23 cellular contexts compared by ENCODE assay signal in the genomic region with DNA sequence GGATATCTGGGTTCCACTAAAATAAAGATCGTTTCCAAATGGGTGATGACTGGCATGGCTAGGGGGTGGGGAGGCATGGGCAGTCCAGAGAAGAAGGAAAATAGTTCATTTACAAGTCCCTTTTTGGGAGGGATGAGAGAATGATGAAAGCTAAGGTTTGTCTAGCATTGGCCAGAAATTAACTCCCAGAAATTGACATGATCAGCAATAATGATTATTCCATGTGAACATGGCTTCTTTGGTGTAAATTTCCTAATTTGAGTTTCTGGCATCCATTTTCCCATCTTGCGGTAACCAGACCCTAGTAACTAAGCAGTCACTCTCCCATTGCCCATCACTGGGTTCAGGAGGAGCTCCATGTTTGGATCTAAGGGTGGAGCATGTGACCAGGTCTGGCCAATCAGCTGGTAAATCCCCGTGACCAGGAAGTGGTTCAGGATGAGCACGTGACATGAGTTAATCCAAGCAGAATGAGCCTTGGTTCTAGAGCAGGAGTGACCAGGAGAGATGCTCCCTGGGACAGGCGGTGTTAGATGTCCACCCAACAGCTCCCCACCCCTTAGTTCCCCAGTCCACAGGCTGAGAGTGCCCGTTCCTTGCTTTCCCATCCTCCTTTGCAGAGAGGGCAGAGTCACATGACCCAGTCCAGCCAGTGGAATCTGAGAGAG.
DNase-seq lines count a peak whose midpoint lies in the region; ATAC-seq, FAIRE-seq and TF ChIP-seq lines count a peak whose summit lies in the region.
"Had no signal": no experiment of that assay in that cellular context is flagged by ENCODE, and none has a peak within 500 bp of the region (broad histone marks: within the 10 kb centered on the region; RNA-seq: fewer than 3 reads in every experiment).

No MANE protein-coding gene starts in this region.

- WGBS in HepG2 (ENCODE audit: low lambda C conversion rate), result 23% methylated on average over 6 of the region's 6 CpGs
- 70% methylated on average over 4 of the region's 6 CpGs for WGBS in right lobe of liver (ENCODE audit: insufficient coverage, low coverage, low lambda C conversion rate, missing lambda C conversion rate)
- 91% methylated on average over 6 of the region's 6 CpGs; no CpG with 5 or more reads in 1 of the 2 experiments for WGBS in H1 (ENCODE audit: extremely low coverage in 1 of 2, insufficient coverage in 1 of 2, insufficient read length in 1 of 2, insufficient replicate concordance in 2 of 2, low coverage in 1 of 2, low lambda C conversion rate in 2 of 2, missing lambda C conversion rate in 1 of 2), 2 experiments

- no peak for TF ChIP-seq EP300 in HepG2 (IDR thresholded peaks at IDR 0.05; ENCODE audit: low read depth in 2 of 2, low read length in 2 of 2)
- TF ChIP-seq EP300 in HepG2 (CRISPR knock-in tag; IDR thresholded peaks at IDR 0.05; ENCODE audit: borderline replicate concordance), result no peak
- no peak for TF ChIP-seq EP300 in H1 (IDR thresholded peaks at IDR 0.05; ENCODE audit: borderline replicate concordance in 1 of 2, low read depth in 2 of 2, low read length in 2 of 2)

- no peak overlapping the region for H2BK15ac ChIP-seq in H1 (ENCODE audit: low read length)

- ATAC-seq in HepG2, result no peak
- no peak for ATAC-seq in right lobe of liver
- no peak for ATAC-seq in GM19467 (IDR thresholded peaks at IDR 0.05; ENCODE audit: unreplicated experiment)
- ATAC-seq in GM19455 (IDR thresholded peaks at IDR 0.05; ENCODE audit: unreplicated experiment), result no peak
- ATAC-seq: T-cell had no signal

- H3K79me1 ChIP-seq in H1 (ENCODE audit: low read depth, low read length), result no peaks in the 10 kb centered on the region; the same call in 1 of the 2 replicates

- H3K23ac ChIP-seq in H1 (ENCODE audit: insufficient read length), result no peak overlapping the region

- no peak overlapping the region for H2BK120ac ChIP-seq in H1 (replicated peaks; ENCODE audit: low read depth, low read length)

- H4K20me1 ChIP-seq in HepG2 (ENCODE audit: insufficient read depth, low read length) (no peaks in the 10 kb centered on the region), OCI-LY3 (ENCODE audit: insufficient read depth, low read length) (no peaks in the 10 kb centered on the region), H1 (replicated peaks in 1 of 2; ENCODE audit: control insufficient read depth in 1 of 2, insufficient read depth in 2 of 2, low read length in 2 of 2) (no peaks in the 10 kb centered on the region)
- H4K20me1 ChIP-seq: BLaER1 had no signal

- H3K4ac ChIP-seq in H1 (replicated peaks; ENCODE audit: insufficient read length, low read depth, low read length), result no peak overlapping the region

- POLR2A ChIA-PET in HepG2 (lab: Yijun Ruan, JAX), result no interaction called here
- POLR2A ChIA-PET in H1 (lab: Charles Lee; ENCODE audit: partially characterized antibody), result no interaction called here

- H3K23me2 ChIP-seq in H1 (ENCODE audit: low read depth, low read length), result no peaks in the 10 kb centered on the region

- intact Hi-C loops in HepG2 (cut with micrococcal nuclease; ENCODE audit: unreplicated experiment), result no loop called here
- intact Hi-C loops in right lobe of liver (cut with DNase I), result no loop called here

- no peak overlapping the region for H3K4me2 ChIP-seq in HepG2 (ENCODE audit: low read depth, low read length)
- 0 out of 2 replicates have a peak overlapping the region, but pooled peaks have one; percentile 1 for H3K4me2 ChIP-seq in OCI-LY3 (ENCODE audit: low read length)
- H3K4me2 ChIP-seq in H1 (ENCODE audit: insufficient read depth in 1 of 2, low read depth in 2 of 2, low read length in 2 of 2), result no peak overlapping the region
- H3K4me2 ChIP-seq: BLaER1, PC-9 had no signal

- H2BK20ac ChIP-seq in H1 (ENCODE audit: low read length), result peak overlapping the region; percentile 24; the same call in 1 of the 2 replicates

- H2BK12ac ChIP-seq in H1 (ENCODE audit: low read depth, low read length), result peak overlapping the region; percentile 53; the same call in 1 of the 2 replicates

- no peaks in the 10 kb centered on the region for H3K4me1 ChIP-seq in HepG2 (ENCODE audit: insufficient read depth, low read length)
- no peaks in the 10 kb centered on the region for H3K4me1 ChIP-seq in right lobe of liver
- peaks cover 4% of the 10 kb centered on the region; the same call in 1 of the 2 replicates for H3K4me1 ChIP-seq in OCI-LY3 (ENCODE audit: low read length)
- peaks cover 0 to 6% (median 3%) of the 10 kb centered on the region in 4 experiments; a peak in 3 of 7 replicates for H3K4me1 ChIP-seq in H1 (replicated peaks in 1 of 4; ENCODE audit: control insufficient read depth in 3 of 4, insufficient read depth in 4 of 4, low read length in 3 of 4)
- H3K4me1 ChIP-seq: BLaER1 had no signal

- H2BK5ac ChIP-seq in H1 (ENCODE audit: low read depth, low read length), result no peak overlapping the region

- peak overlapping the region; percentile 66 for H4K91ac ChIP-seq in H1 (replicated peaks; ENCODE audit: insufficient read length, low read length)

- H3K79me2 ChIP-seq in HepG2 (ENCODE audit: insufficient read depth, low read length) (no peaks in the 10 kb centered on the region), OCI-LY3 (ENCODE audit: low read length) (no peaks in the 10 kb centered on the region), H1 (ENCODE audit: control insufficient read depth in 1 of 2, insufficient read depth in 2 of 2, low read length in 2 of 2) (no peaks in the 10 kb centered on the region)

- no peak for DNase-seq in HepG2 (ENCODE audit: low spot score)
- no peak for DNase-seq in right lobe of liver
- no peak for DNase-seq in H1 (ENCODE audit: low read depth in 1 of 2, low spot score in 2 of 2)
- DNase-seq in brain microvascular endothelial cell, result no peak
- DNase-seq: CD4-positive, alpha-beta T cell; EL; GDM1; NCI-H1092 treated with DMSO at 0.1 percent for 48 hours; NCI-H1436 treated with DMSO at 0.1 percent for 48 hours; NCI-H187 treated with DMSO at 0.1 percent for 48 hours; NCI-H446; NCI-H524 treated with DMSO at 0.1 percent for 48 hours; NCI-H774; PC-9; Right ventricle myocardium superior; T-cell had no signal

- TF ChIP-seq POLR2A in HepG2 (IDR thresholded peaks at IDR 0.05; ENCODE audit: insufficient read depth in 1 of 2, low read depth in 2 of 2, low read length in 2 of 2), result no peak
- TF ChIP-seq POLR2A in right lobe of liver (IDR thresholded peaks at IDR 0.05), result no peak
- TF ChIP-seq POLR2A in H1 (IDR thresholded peaks at IDR 0.05; ENCODE audit: control extremely low read depth in 1 of 2, low read depth in 2 of 2, low read length in 2 of 2), result no peak

- H2AFZ ChIP-seq in HepG2 (ENCODE audit: low read length) (no peak overlapping the region), OCI-LY3 (ENCODE audit: low read depth, low read length) (0 out of 2 replicates have a peak overlapping the region, but pooled peaks have one; percentile 3), H1 (ENCODE audit: low read length) (no peak overlapping the region)
- H2AFZ ChIP-seq: PC-9 had no signal

- H2AK5ac ChIP-seq in H1 (ENCODE audit: low read depth, low read length), result no peak overlapping the region; the same call in 1 of the 2 replicates

- TF ChIP-seq CTCF in HepG2 (CRISPR knock-in tag; IDR thresholded peaks at IDR 0.05) (no peak), right lobe of liver (IDR thresholded peaks at IDR 0.05) (no peak), OCI-LY3 (IDR thresholded peaks at IDR 0.05; ENCODE audit: low read depth, low read length) (no peak), H1 (IDR thresholded peaks at IDR 0.05; ENCODE audit: control extremely low read depth in 1 of 3, insufficient read depth in 1 of 3, low read depth in 1 of 3, low read length in 3 of 3) (no peak), brain microvascular endothelial cell (IDR thresholded peaks at IDR 0.05; ENCODE audit: low read depth, low read length, missing control alignments) (no peak)

- H3K9me3 ChIP-seq in HepG2 (ENCODE audit: low read length) (no peaks in the 10 kb centered on the region), right lobe of liver (no peaks in the 10 kb centered on the region), OCI-LY3 (ENCODE audit: insufficient read depth, low read length) (no peaks in the 10 kb centered on the region), H1 (ENCODE audit: insufficient read depth in 2 of 2, low read depth in 1 of 2, low read length in 1 of 2) (no peaks in the 10 kb centered on the region)
- H3K9me3 ChIP-seq: BLaER1 had no signal

- no peak overlapping the region for H3K4me3 ChIP-seq in HepG2 (replicated peaks in 1 of 3; ENCODE audit: insufficient read depth in 1 of 3, low read depth in 2 of 3, low read length in 3 of 3)
- H3K4me3 ChIP-seq in right lobe of liver, result no peak overlapping the region
- H3K4me3 ChIP-seq in OCI-LY3 (ENCODE audit: low read length), result no peak overlapping the region
- H3K4me3 ChIP-seq in H1 (ENCODE audit: extremely low read depth in 1 of 4, insufficient read depth in 2 of 4, low read depth in 3 of 4, low read length in 4 of 4), result no peak overlapping the region
- H3K4me3 ChIP-seq in brain microvascular endothelial cell (ENCODE audit: low read depth, low read length), result no peak overlapping the region
- H3K4me3 ChIP-seq: BLaER1, PC-9 had no signal

- H3K56ac ChIP-seq in H1 (replicated peaks; ENCODE audit: insufficient read length, low read depth, low read length), result no peak overlapping the region

- H3K18ac ChIP-seq in H1 (ENCODE audit: extremely low read depth, low read length), result peak overlapping the region; percentile 11; the same call in 1 of the 2 replicates

- no peak overlapping the region for H3K14ac ChIP-seq in H1 (ENCODE audit: insufficient read length)

- no peak overlapping the region for H3K9ac ChIP-seq in HepG2 (ENCODE audit: insufficient read depth, low read depth, low read length)
- H3K9ac ChIP-seq in OCI-LY3 (ENCODE audit: low read length), result no peak overlapping the region
- H3K9ac ChIP-seq in H1 (replicated peaks in 1 of 4; ENCODE audit: extremely low read depth in 1 of 4, low read depth in 3 of 4, low read length in 3 of 4), result no peak overlapping the region
- H3K9ac ChIP-seq: BLaER1 had no signal

- CTCF ChIA-PET in HepG2 (lab: Yijun Ruan, JAX; ENCODE audit: low intra/inter-chr PET ratio, low total read pairs) (no interaction called here), H1 (lab: Charles Lee; ENCODE audit: partially characterized antibody) (interaction anchor here (0.9 to 1.4 kb wide), 2 partner anchors 19 to 143 kb away, joined by 3 read pairs; no protein-coding TSS in a partner anchor)

- H4K8ac ChIP-seq in H1 (ENCODE audit: extremely low read depth, insufficient read depth, low read length), result no peak overlapping the region

- H3K27ac ChIP-seq in HepG2 (ENCODE audit: extremely low read length, insufficient read depth, low read length) (no peak overlapping the region), right lobe of liver (no peak overlapping the region), OCI-LY3 (ENCODE audit: low read length) (no peak overlapping the region), H1 (ENCODE audit: low read depth, low read length) (no peak overlapping the region), brain microvascular endothelial cell (no peak overlapping the region)
- H3K27ac ChIP-seq: BLaER1, PC-9 had no signal

- H3K27me3 ChIP-seq in HepG2 (ENCODE audit: control insufficient read depth in 1 of 2, insufficient read depth in 2 of 2, low read length in 2 of 2) (peaks cover 3 to 26% of the 10 kb centered on the region in 2 experiments), right lobe of liver (no peaks in the 10 kb centered on the region), OCI-LY3 (ENCODE audit: low read depth, low read length) (peaks cover 19% of the 10 kb centered on the region), H1 (replicated peaks in 1 of 4; ENCODE audit: control insufficient read depth in 3 of 4, extremely low read depth in 1 of 4, insufficient read depth in 3 of 4, low read length in 3 of 4) (no peaks in the 10 kb centered on the region), brain microvascular endothelial cell (replicated peaks) (peaks cover 9% of the 10 kb centered on the region)
- H3K27me3 ChIP-seq: BLaER1 had no signal

- TF ChIP-seq RAD21 in HepG2 (CRISPR knock-in tag; IDR thresholded peaks at IDR 0.05) (no peak), H1 (IDR thresholded peaks at IDR 0.05 in 1 of 2, conservative IDR thresholded peaks at IDR 0.05 in 1 of 2; ENCODE audit: low read depth in 2 of 2, low read length in 2 of 2) (no peak)

- in situ Hi-C loops in HepG2 (cut with HindIII; ENCODE audit: extremely low pct_ligation_motif_present, low pct_unique_long_range_greater_than_20kb), result no loop called here
- in situ Hi-C loops in brain microvascular endothelial cell (cut with HindIII; ENCODE audit: low pct_ligation_motif_present, low sequenced_read_pairs), result no loop called here

- FAIRE-seq in HepG2 (lab: Jason Lieb, UNC), result no peak
- FAIRE-seq in H1 (lab: Jason Lieb, UNC), result no peak
- FAIRE-seq: D721Med, GM12892, H54 had no signal

- H3K36me3 ChIP-seq in HepG2 (replicated peaks in 1 of 2; ENCODE audit: control insufficient read depth in 1 of 2, insufficient read depth in 2 of 2, low read length in 2 of 2), result no peaks in the 10 kb centered on the region
- no peaks in the 10 kb centered on the region for H3K36me3 ChIP-seq in right lobe of liver
- H3K36me3 ChIP-seq in OCI-LY3 (replicated peaks; ENCODE audit: low read depth, low read length), result no peaks in the 10 kb centered on the region
- no peaks in the 10 kb centered on the region for H3K36me3 ChIP-seq in H1 (ENCODE audit: control insufficient read depth in 2 of 4, insufficient read depth in 4 of 4, low read length in 3 of 4)
- no peaks in the 10 kb centered on the region for H3K36me3 ChIP-seq in brain microvascular endothelial cell (replicated peaks)
- H3K36me3 ChIP-seq: BLaER1 had no signal

- BruUV-seq in HepG2 (replicated peaks; lab: Mats Ljungman, UMichigan), result no TSS peak

- no peak overlapping the region for H4K5ac ChIP-seq in H1 (ENCODE audit: insufficient read length, low read depth, low read length)
